Comparison of ENCODE assay signal across 9 cellular contexts in genomic region chr5:11904270-11904906, GRCh38. TPM values are rescaled to one million over a fixed set of nuclear protein-coding genes. Genes with fewer than 3 reads are reported as not detected.
DNase-seq lines count a peak whose midpoint lies in the region; ATAC-seq, FAIRE-seq and TF ChIP-seq lines count a peak whose summit lies in the region.
"Had no signal": no experiment of that assay in that cellular context is flagged by ENCODE, and none has a peak within 500 bp of the region (broad histone marks: within the 10 kb centered on the region; RNA-seq: fewer than 3 reads in every experiment).

TSS of gene CTNND2 (minus strand) at chr5:11904446. CDS start at chr5:11903853, 593 bp downstream.

- no peaks in the 10 kb centered on the region for H3K36me3 Mint-ChIP-seq in activated CD4-positive, alpha-beta memory T cell treated with anti-CD3 and anti-CD28 coated beads, Interleukin-2, amount 10 ng/mL, durations not matched to agents 7 days and 5 days (ENCODE audit: low read depth)
- H3K36me3 Mint-ChIP-seq in activated CD4-positive, alpha-beta memory T cell treated with anti-CD3 and anti-CD28 coated beads for 36 hours = no peaks in the 10 kb centered on the region
- H3K36me3 Mint-ChIP-seq in CD4-positive, alpha-beta T cell (ENCODE audit: low read depth) = no peaks in the 10 kb centered on the region

- H3K27ac ChIP-seq in mammary epithelial cell (ENCODE audit: insufficient read depth, low read depth, low read length) (no peak within 1 kb of the TSS), HepG2 (ENCODE audit: extremely low read length, insufficient read depth, low read length) (no peak within 1 kb of the TSS), urinary bladder (ENCODE audit: low read depth) (no peak within 1 kb of the TSS)
- no peak within 1 kb of the TSS for H3K27ac ChIP-seq in CD4-positive, alpha-beta T cell (ENCODE audit: low read depth, low read length)

- no peaks in the 10 kb centered on the region for H3K9me3 Mint-ChIP-seq in activated CD4-positive, alpha-beta memory T cell treated with anti-CD3 and anti-CD28 coated beads, Interleukin-2, amount 10 ng/mL, durations not matched to agents 7 days and 5 days
- no peaks in the 10 kb centered on the region for H3K9me3 Mint-ChIP-seq in activated CD4-positive, alpha-beta memory T cell treated with anti-CD3 and anti-CD28 coated beads for 36 hours
- no peaks in the 10 kb centered on the region for H3K9me3 Mint-ChIP-seq in CD4-positive, alpha-beta T cell
- H3K9me3 Mint-ChIP-seq: activated B cell treated with CpG ODN at 0.5 μM for 24 hours had no signal

- WGBS in mammary epithelial cell (ENCODE audit: low coverage, missing lambda C conversion rate) = 1% methylated on average over 19 of the region's 63 CpGs
- 32% methylated on average over 12 of the region's 63 CpGs for WGBS in HepG2 (ENCODE audit: low lambda C conversion rate)
- WGBS in urinary bladder = under 1% methylated on average over 63 of the region's 63 CpGs

- TF ChIP-seq EP300 in HepG2 (IDR thresholded peaks at IDR 0.05; ENCODE audit: low read depth in 2 of 2, low read length in 2 of 2) (no peak), HepG2 (CRISPR knock-in tag; IDR thresholded peaks at IDR 0.05; ENCODE audit: borderline replicate concordance) (no peak)

- peak within 1 kb of the TSS; percentile 71 for H3K4me2 ChIP-seq in mammary epithelial cell (ENCODE audit: insufficient read depth, low read depth, low read length)
- peak within 1 kb of the TSS; percentile 23; the same call in 1 of the 2 replicates for H3K4me2 ChIP-seq in HepG2 (ENCODE audit: low read depth, low read length)

- CTCF ChIA-PET in activated CD4-positive, alpha-beta memory T cell treated with anti-CD3 and anti-CD28 coated beads, Interleukin-2, amount 10 ng/mL, durations not matched to agents 7 days and 5 days (lab: Charles Lee) = no interaction called here
- CTCF ChIA-PET in activated CD4-positive, alpha-beta memory T cell treated with anti-CD3 and anti-CD28 coated beads for 36 hours (lab: Charles Lee) = interaction anchor here (0.9 kb wide), 1 partner anchor 352 kb away, joined by 3 read pairs; no protein-coding TSS in a partner anchor
- CTCF ChIA-PET in mammary epithelial cell (lab: Charles Lee; ENCODE audit: low non-redundant PET) (no interaction called here), HepG2 (lab: Yijun Ruan, JAX; ENCODE audit: low intra/inter-chr PET ratio, low total read pairs) (no interaction called here)
- CTCF ChIA-PET in CD4-positive, alpha-beta T cell (lab: Charles Lee) = no interaction called here

- H3K27ac Mint-ChIP-seq in activated CD4-positive, alpha-beta memory T cell treated with anti-CD3 and anti-CD28 coated beads, Interleukin-2, amount 10 ng/mL, durations not matched to agents 7 days and 5 days = no peak within 1 kb of the TSS
- H3K27ac Mint-ChIP-seq in activated CD4-positive, alpha-beta memory T cell treated with anti-CD3 and anti-CD28 coated beads for 36 hours = no peak within 1 kb of the TSS
- H3K27ac Mint-ChIP-seq in CD4-positive, alpha-beta T cell = no peak within 1 kb of the TSS
- H3K27ac Mint-ChIP-seq: activated B cell treated with CpG ODN at 0.5 μM for 24 hours had no signal

- H3K79me2 ChIP-seq in mammary epithelial cell (ENCODE audit: insufficient read depth, low read length) (no peaks in the 10 kb centered on the region), HepG2 (ENCODE audit: insufficient read depth, low read length) (no peaks in the 10 kb centered on the region)

- no peaks in the 10 kb centered on the region for H3K36me3 ChIP-seq in mammary epithelial cell (ENCODE audit: insufficient read depth, low read length)
- H3K36me3 ChIP-seq in HepG2 (replicated peaks in 1 of 2; ENCODE audit: control insufficient read depth in 1 of 2, insufficient read depth in 2 of 2, low read length in 2 of 2) = no peaks in the 10 kb centered on the region
- H3K36me3 ChIP-seq in urinary bladder (ENCODE audit: insufficient read depth) = no peaks in the 10 kb centered on the region

- peak within 1 kb of the TSS; percentile 33 for H2AFZ ChIP-seq in mammary epithelial cell (ENCODE audit: low read depth, low read length)
- H2AFZ ChIP-seq in HepG2 (ENCODE audit: low read length) = no peak within 1 kb of the TSS

- TF ChIP-seq POLR2A in HepG2 (IDR thresholded peaks at IDR 0.05; ENCODE audit: insufficient read depth in 1 of 2, low read depth in 2 of 2, low read length in 2 of 2) = no peak

- intact Hi-C loops in activated CD4-positive, alpha-beta memory T cell treated with anti-CD3 and anti-CD28 coated beads for 36 hours (cut with micrococcal nuclease) = no loop called here
- intact Hi-C loops in mammary epithelial cell (cut with micrococcal nuclease) (no loop called here), HepG2 (cut with micrococcal nuclease; ENCODE audit: unreplicated experiment) (no loop called here)
- intact Hi-C loops in CD4-positive, alpha-beta T cell (cut with DNase I, micrococcal nuclease) = no loop called here

- peaks cover 5% of the 10 kb centered on the region for H3K4me1 ChIP-seq in mammary epithelial cell (ENCODE audit: insufficient read depth, low read length)
- H3K4me1 ChIP-seq in HepG2 (ENCODE audit: insufficient read depth, low read length) = no peaks in the 10 kb centered on the region
- H3K4me1 ChIP-seq in urinary bladder (ENCODE audit: insufficient read depth) = no peaks in the 10 kb centered on the region

- H4K20me1 ChIP-seq in mammary epithelial cell (ENCODE audit: insufficient read depth, low read length) (no peaks in the 10 kb centered on the region), HepG2 (ENCODE audit: insufficient read depth, low read length) (no peaks in the 10 kb centered on the region)

- TF ChIP-seq CTCF in mammary epithelial cell (conservative IDR thresholded peaks at IDR 0.05 in 1 of 2, IDR thresholded peaks at IDR 0.05 in 1 of 2; ENCODE audit: extremely low read depth in 1 of 2, insufficient read depth in 1 of 2, low read depth in 1 of 2, low read length in 2 of 2) = no peak
- no peak for TF ChIP-seq CTCF in HepG2 (CRISPR knock-in tag; IDR thresholded peaks at IDR 0.05)
- TF ChIP-seq CTCF in CD4-positive, alpha-beta T cell (IDR thresholded peaks at IDR 0.05) = no peak

- in situ Hi-C loops in mammary epithelial cell (cut with MboI; ENCODE audit: low sequenced_read_pairs in 2 of 2) (no loop called here), HepG2 (cut with HindIII; ENCODE audit: extremely low pct_ligation_motif_present, low pct_unique_long_range_greater_than_20kb) (no loop called here)

- no peak for FAIRE-seq in HepG2 (lab: Jason Lieb, UNC)

- no peak for TF ChIP-seq RAD21 in HepG2 (CRISPR knock-in tag; IDR thresholded peaks at IDR 0.05)

- H3K4me3 ChIP-seq in mammary epithelial cell (replicated peaks in 1 of 3; ENCODE audit: insufficient read depth in 1 of 3, low read depth in 2 of 3, low read length in 3 of 3) (peak within 1 kb of the TSS in 1 of 3 experiments; percentile 11), HepG2 (replicated peaks in 1 of 3; ENCODE audit: insufficient read depth in 1 of 3, low read depth in 2 of 3, low read length in 3 of 3) (peak within 1 kb of the TSS in 2 of 3 experiments; percentile 23; a peak in 3 of 6 replicates), urinary bladder (ENCODE audit: low read depth, low read length) (peak within 1 kb of the TSS; percentile 19)

- DNase-seq in activated CD4-positive, alpha-beta memory T cell treated with anti-CD3 and anti-CD28 coated beads, Interleukin-2, amount 10 ng/mL, durations not matched to agents 7 days and 5 days = no peak
- no peak for DNase-seq in activated CD4-positive, alpha-beta memory T cell treated with anti-CD3 and anti-CD28 coated beads for 36 hours
- DNase-seq in NCI-H2081 treated with DMSO at 0.1 percent for 48 hours (lab: John Stamatoyannopoulos, UW) (peak; percentile 69), mammary epithelial cell (peak; percentile 20), HepG2 (ENCODE audit: low spot score) (no peak)
- DNase-seq in CD4-positive, alpha-beta T cell = no peak
- no peak for DNase-seq in activated naive CD4-positive, alpha-beta T cell treated with Interleukin-2 at 50 U/mL for 16 hours
- DNase-seq: activated B cell treated with CpG ODN at 0.5 μM for 24 hours had no signal

- dilution Hi-C loops in mammary epithelial cell (cut with HindIII; ENCODE audit: low sequenced_read_pairs) = no loop called here

- H3K27me3 Mint-ChIP-seq in activated CD4-positive, alpha-beta memory T cell treated with anti-CD3 and anti-CD28 coated beads, Interleukin-2, amount 10 ng/mL, durations not matched to agents 7 days and 5 days = peaks cover 35% of the 10 kb centered on the region
- peaks cover 34% of the 10 kb centered on the region for H3K27me3 Mint-ChIP-seq in activated CD4-positive, alpha-beta memory T cell treated with anti-CD3 and anti-CD28 coated beads for 36 hours
- peaks cover 52% of the 10 kb centered on the region for H3K27me3 Mint-ChIP-seq in CD4-positive, alpha-beta T cell

- POLR2A ChIA-PET in activated CD4-positive, alpha-beta memory T cell treated with anti-CD3 and anti-CD28 coated beads, Interleukin-2, amount 10 ng/mL, durations not matched to agents 7 days and 5 days (lab: Charles Lee) = no interaction called here
- POLR2A ChIA-PET in activated CD4-positive, alpha-beta memory T cell treated with anti-CD3 and anti-CD28 coated beads for 36 hours (lab: Charles Lee) = no interaction called here
- POLR2A ChIA-PET in HepG2 (lab: Yijun Ruan, JAX) = no interaction called here
- POLR2A ChIA-PET in CD4-positive, alpha-beta T cell (lab: Charles Lee) = no interaction called here

- BruUV-seq in mammary epithelial cell (replicated peaks; lab: Mats Ljungman, UMichigan) = no TSS peak
- no TSS peak for BruUV-seq in HepG2 (replicated peaks; lab: Mats Ljungman, UMichigan)

- H3K9ac ChIP-seq in mammary epithelial cell (ENCODE audit: insufficient read depth, low read length) (no peak within 1 kb of the TSS), HepG2 (ENCODE audit: insufficient read depth, low read depth, low read length) (no peak within 1 kb of the TSS)

- H3K4me1 Mint-ChIP-seq in activated CD4-positive, alpha-beta memory T cell treated with anti-CD3 and anti-CD28 coated beads, Interleukin-2, amount 10 ng/mL, durations not matched to agents 7 days and 5 days = peaks cover 6% of the 10 kb centered on the region
- H3K4me1 Mint-ChIP-seq in activated CD4-positive, alpha-beta memory T cell treated with anti-CD3 and anti-CD28 coated beads for 36 hours (ENCODE audit: low read depth) = peaks cover 8% of the 10 kb centered on the region
- no peaks in the 10 kb centered on the region for H3K4me1 Mint-ChIP-seq in CD4-positive, alpha-beta T cell (ENCODE audit: low read depth)

- peak; percentile 67 for ATAC-seq in HepG2
- no peak for ATAC-seq in CD4-positive, alpha-beta T cell (ENCODE audit: poor library complexity)

- H3K9me3 ChIP-seq in mammary epithelial cell (replicated peaks; ENCODE audit: insufficient read depth, low read length) (no peaks in the 10 kb centered on the region), HepG2 (ENCODE audit: low read length) (no peaks in the 10 kb centered on the region)
- no peaks in the 10 kb centered on the region for H3K9me3 ChIP-seq in CD4-positive, alpha-beta T cell (ENCODE audit: control insufficient read depth, low read length)

- H3K27me3 ChIP-seq in mammary epithelial cell (ENCODE audit: insufficient read depth, low read length) (peaks cover 29% of the 10 kb centered on the region), HepG2 (ENCODE audit: control insufficient read depth in 1 of 2, insufficient read depth in 2 of 2, low read length in 2 of 2) (peaks cover 4 to 35% of the 10 kb centered on the region in 2 experiments)
- H3K27me3 ChIP-seq in CD4-positive, alpha-beta T cell (ENCODE audit: control insufficient read depth, insufficient read depth, low read length) = peaks cover 33% of the 10 kb centered on the region

- H3K4me3 Mint-ChIP-seq in activated CD4-positive, alpha-beta memory T cell treated with anti-CD3 and anti-CD28 coated beads, Interleukin-2, amount 10 ng/mL, durations not matched to agents 7 days and 5 days = peak within 1 kb of the TSS; percentile 7
- H3K4me3 Mint-ChIP-seq in activated CD4-positive, alpha-beta memory T cell treated with anti-CD3 and anti-CD28 coated beads for 36 hours = no peak within 1 kb of the TSS
- no peak within 1 kb of the TSS for H3K4me3 Mint-ChIP-seq in CD4-positive, alpha-beta T cell
- H3K4me3 Mint-ChIP-seq: activated B cell treated with CpG ODN at 0.5 μM for 24 hours had no signal

RNA-seq across cellular contexts. Expression of gene CTNND2, which starts in this region (rescaled TPM):
- not detected for total RNA-seq in activated CD4-positive, alpha-beta memory T cell treated with anti-CD3 and anti-CD28 coated beads, Interleukin-2, amount 10 ng/mL, durations not matched to agents 7 days and 5 days
- not detected for total RNA-seq in activated CD4-positive, alpha-beta memory T cell treated with anti-CD3 and anti-CD28 coated beads for 36 hours
- total RNA-seq in mammary epithelial cell = not detected
- polyA plus RNA-seq in mammary epithelial cell = not detected
- not detected for polyA minus RNA-seq in mammary epithelial cell
- not detected in 2 replicates for total RNA-seq in HepG2 (2016; rRNA removed; fragmentation: Illumina TruSeq; extraction: Trizol)
- not detected in 2 replicates for total RNA-seq in HepG2 (2016; cell fraction: cytosol; rRNA removed; fragmentation: Illumina TruSeq; extraction: Trizol; ENCODE audit: low read depth)
- not detected in 2 replicates for total RNA-seq in HepG2 (2016; cell fraction: insoluble cytoplasmic fraction; rRNA removed; fragmentation: Illumina TruSeq; extraction: Trizol)
- not detected in 2 replicates for total RNA-seq in HepG2 (2016; cell fraction: membrane; rRNA removed; fragmentation: Illumina TruSeq; extraction: Trizol)
- total RNA-seq in HepG2 (2016; cell fraction: nucleus; rRNA removed; fragmentation: Illumina TruSeq; extraction: Trizol) = not detected in 2 replicates
- polyA plus RNA-seq in HepG2 (2011; rRNA removed) = not detected in 2 replicates
- polyA plus RNA-seq in HepG2 (2011; cell fraction: cytosol; rRNA removed) = not detected in 2 replicates
- not detected in 2 replicates for polyA plus RNA-seq in HepG2 (2011; cell fraction: nucleus; rRNA removed)
- polyA plus RNA-seq in HepG2 (2012) = not detected in 2 replicates
- polyA plus RNA-seq in HepG2 (2016; cell fraction: cytosol; fragmentation: Illumina TruSeq; extraction: Trizol; ENCODE audit: low read depth) = not detected in 2 replicates
- polyA plus RNA-seq in HepG2 (2016; cell fraction: insoluble cytoplasmic fraction; fragmentation: Illumina TruSeq; extraction: Trizol; ENCODE audit: low read depth) = not detected in 2 replicates
- not detected in 2 replicates for polyA plus RNA-seq in HepG2 (2016; cell fraction: membrane; fragmentation: Illumina TruSeq; extraction: Trizol; ENCODE audit: low read depth)
- not detected in 2 replicates for polyA plus RNA-seq in HepG2 (2016; cell fraction: nucleus; fragmentation: Illumina TruSeq; extraction: Trizol; ENCODE audit: insufficient read depth, low read depth)
- polyA minus RNA-seq in HepG2 (2011; rRNA and poly(A)+ RNA removed; ENCODE audit: low replicate concordance) = 0.10 TPM in 1 of 2 replicates, not detected in the other
- not detected in 2 replicates for polyA minus RNA-seq in HepG2 (2011; cell fraction: cytosol; rRNA and poly(A)+ RNA removed)
- polyA minus RNA-seq in HepG2 (2011; cell fraction: nucleus; rRNA and poly(A)+ RNA removed) = not detected in 2 replicates
- total RNA-seq in urinary bladder = 1.4 TPM
- 0.24 TPM for polyA plus RNA-seq in urinary bladder
- total RNA-seq in CD4-positive, alpha-beta T cell = under 1 TPM in 1 of 2 experiments, not detected in 1; 0.20 TPM
- total RNA-seq: activated B cell treated with CpG ODN at 0.5 μM for 24 hours had no signal

Comparison
In these comparisons a context has a peak if more than half of its experiments do, and no peak if none do; other contexts are left out.
1. Peak in DNase-seq and H3K4me2 ChIP-seq in mammary epithelial cell; RNA of the gene not detected or under 1 TPM.
2. Peak in ATAC-seq, H3K4me3 ChIP-seq and H3K4me2 ChIP-seq in HepG2; RNA of the gene not detected or under 1 TPM.